In the genomic region with DNA sequence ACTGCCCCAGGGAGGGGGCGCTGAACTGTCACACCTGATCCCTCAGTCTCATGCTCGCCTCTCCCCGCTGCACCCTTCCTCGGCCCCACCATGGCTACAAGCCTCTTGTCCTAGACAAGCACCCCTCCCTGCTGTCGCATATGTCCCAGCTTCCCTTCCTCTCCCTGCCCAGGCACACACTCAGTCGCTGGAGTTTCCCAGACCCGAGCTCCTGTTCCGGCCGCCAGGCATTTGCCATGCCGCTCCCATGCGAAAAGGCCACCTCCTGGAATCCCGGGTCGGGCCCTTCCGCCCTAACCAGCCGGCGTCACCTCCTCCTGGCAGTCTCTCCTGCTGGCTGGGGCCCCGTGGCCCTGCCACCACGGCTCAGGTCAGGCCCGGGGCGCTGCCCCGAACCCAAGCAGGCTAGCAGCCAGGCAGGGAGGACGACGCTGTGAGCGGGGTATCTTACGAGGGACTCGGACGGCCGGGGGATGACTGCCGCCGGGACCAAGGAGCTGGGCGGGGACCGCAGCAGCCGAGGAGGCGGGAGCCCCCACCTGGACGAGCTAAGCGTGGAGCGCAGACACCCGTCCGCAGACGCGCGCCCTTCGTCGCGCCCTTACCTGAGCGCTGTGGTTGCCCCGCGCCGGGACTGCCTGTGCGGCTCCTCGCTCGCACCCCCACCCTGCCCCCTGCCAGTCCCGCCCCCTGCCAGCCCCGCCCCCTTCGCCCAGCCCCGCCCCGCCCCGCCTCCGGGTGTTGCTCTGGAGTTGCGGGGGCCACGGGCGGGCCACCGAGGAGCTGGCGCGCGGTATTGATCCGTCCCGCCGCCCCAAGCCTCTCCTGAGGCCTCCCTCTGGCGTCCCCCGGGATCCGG, we compare ENCODE assay signal across 8 cellular contexts. TPM values are rescaled to one million over a fixed set of nuclear protein-coding genes. Genes with fewer than 3 reads are reported as not detected.
DNase-seq lines count a peak whose midpoint lies in the region; ATAC-seq and TF ChIP-seq lines count a peak whose summit lies in the region.

TSS of gene ALS2CL (minus strand) at position 642 of the 859 bp plus-strand sequence. CDS start 4,239 bp downstream, outside the sequence.

- H3K27me3 ChIP-seq in HL-60 (ENCODE audit: insufficient read depth, poor library complexity, severe bottlenecking) (peaks cover 3% of the 10 kb centered on the region), left lung (peaks cover 0 to 25% of the 10 kb centered on the region in 2 donors)

- H3K9me3 ChIP-seq in left lung: no peaks in the 10 kb centered on the region

- intact Hi-C loops in left lung (cut with DNase I): no loop called here

- H3K27ac ChIP-seq in HL-60 (replicated peaks) (no peak within 1 kb of the TSS), left lung (peak within 1 kb of the TSS; percentile 68 to 93)

- ATAC-seq in left lung (peak; percentile 78), HG03108 (IDR thresholded peaks at IDR 0.05; ENCODE audit: unreplicated experiment) (no peak)

- TF ChIP-seq CTCF in HL-60 (IDR thresholded peaks at IDR 0.05; ENCODE audit: insufficient read depth, low read length) (no peak), choroid plexus epithelial cell (conservative IDR thresholded peaks at IDR 0.05; ENCODE audit: low read depth, low read length) (no peak), left lung (IDR thresholded peaks at IDR 0.05) (no peak)

- peak; percentile 84 for DNase-seq in AG08396 (ENCODE audit: low spot score)
- peak in 1 of 2 experiments; percentile 5 for DNase-seq in HL-60 (ENCODE audit: low read depth in 1 of 2, low spot score in 1 of 2)
- DNase-seq in activated CD4-positive, alpha-beta T cell treated with anti-CD3 and anti-CD28 coated beads for 1 hour: peak; percentile 67
- DNase-seq in choroid plexus epithelial cell (ENCODE audit: low read depth): no peak
- peak; percentile 68 to 92 for DNase-seq in left lung
- peak; percentile 21 to 59 (median 56) for DNase-seq in stimulated activated CD4-positive, alpha-beta T cell treated with anti-CD3 and anti-CD28 coated beads, TNF-alpha, amount 100 ng/mL, for 1 hour (ENCODE audit: low read depth in 3 of 3, low spot score in 1 of 3)
- no peak for DNase-seq in NCI-H2107 (lab: John Stamatoyannopoulos, UW)

- H3K4me3 ChIP-seq in HL-60 (replicated peaks; ENCODE audit: insufficient read depth, low read length): peak within 1 kb of the TSS; percentile 23
- H3K4me3 ChIP-seq in choroid plexus epithelial cell (ENCODE audit: low read depth, low read length): peak within 1 kb of the TSS; percentile 53
- H3K4me3 ChIP-seq in left lung: peak within 1 kb of the TSS; percentile 65 to 69

- H3K36me3 ChIP-seq in left lung: peaks cover 0 to 7% of the 10 kb centered on the region in 2 donors

- peaks cover 26 to 71% of the 10 kb centered on the region in 2 donors for H3K4me1 ChIP-seq in left lung

RNA-seq across cellular contexts. Expression of gene ALS2CL, which starts in this region (rescaled TPM):
- total RNA-seq in left lung: 10 to 100 TPM; 45.4 to 74.4 TPM

Comparison
In these comparisons a context has a peak if more than half of its experiments do, and no peak if none do; other contexts are left out.
1. DNase-seq: peak in AG08396 (single experiment), activated CD4-positive, alpha-beta T cell treated with anti-CD3 and anti-CD28 coated beads for 1 hour (single experiment), left lung (2 of 2) and stimulated activated CD4-positive, alpha-beta T cell treated with anti-CD3 and anti-CD28 coated beads, TNF-alpha, amount 100 ng/mL, for 1 hour (3 of 3); none in choroid plexus epithelial cell (single experiment) and NCI-H2107 (single experiment).
2. Peak in every context shown above with its lines, with median percentiles within 50 percentile points of each other: H3K4me3 ChIP-seq.